Comparison of ENCODE assay signal across 17 cellular contexts in genomic region chr3:53704363-53704725, GRCh38.
"Had no signal": no experiment of that assay in that cellular context is flagged by ENCODE, and none has a peak within 500 bp of the region (broad histone marks: within the 10 kb centered on the region; RNA-seq: fewer than 3 reads in every experiment).

No MANE protein-coding gene starts in this region.

- H3K27me3 ChIP-seq: colonic mucosa, spleen, upper lobe of left lung had no signal

- H3K4me1 ChIP-seq: colonic mucosa had no signal

- DNase-seq: activated gamma-delta T cell; activated naive CD8-positive, alpha-beta T cell treated with anti-CD3 and anti-CD28 coated beads for 36 hours; activated T-cell treated with anti-CD3 and anti-CD28 coated beads, Interleukin-2, amount 50 U/mL, for 4 hours; aorta; colonic mucosa; effector memory CD8-positive, alpha-beta T cell; SK-N-SH; spleen; stimulated activated CD4-positive, alpha-beta T cell treated with anti-CD3 and anti-CD28 coated beads, Interleukin-1b, Interleukin-23, amount 100 ng/mL, for 48 hours; stimulated activated naive B cell treated with anti-CD40 and anti-IgM and Interleukin-4, amounts not matched to agents 10 μg/mL and 1 μg/mL and 100 μg/mL, for 72 hours; T-helper 1 cell had no signal

- H3K4me3 ChIP-seq: colonic mucosa, spleen, upper lobe of left lung had no signal

- FAIRE-seq: bronchial epithelial cell, keratinocyte had no signal

- H3K27me3 Mint-ChIP-seq: activated naive CD8-positive, alpha-beta T cell treated with anti-CD3 and anti-CD28 coated beads for 36 hours; stimulated activated naive B cell treated with anti-CD40 and anti-IgM and Interleukin-4, amounts not matched to agents 10 μg/mL and 1 μg/mL and 100 μg/mL, for 72 hours had no signal

- H3K36me3 Mint-ChIP-seq: activated naive CD8-positive, alpha-beta T cell treated with anti-CD3 and anti-CD28 coated beads for 36 hours; stimulated activated naive B cell treated with anti-CD40 and anti-IgM and Interleukin-4, amounts not matched to agents 10 μg/mL and 1 μg/mL and 100 μg/mL, for 72 hours had no signal

- H3K27ac ChIP-seq: colonic mucosa, epithelial cell of prostate, spleen, upper lobe of left lung, VCaP had no signal

- H3K9ac ChIP-seq: SK-N-SH had no signal

- H3K9me3 ChIP-seq: colonic mucosa, SK-N-SH, spleen, upper lobe of left lung had no signal

- H3K4me3 Mint-ChIP-seq: activated naive CD8-positive, alpha-beta T cell treated with anti-CD3 and anti-CD28 coated beads for 36 hours; activated T-cell treated with anti-CD3 and anti-CD28 coated beads, Interleukin-2, amount 50 U/mL, for 4 hours; effector memory CD8-positive, alpha-beta T cell; stimulated activated naive B cell treated with anti-CD40 and anti-IgM and Interleukin-4, amounts not matched to agents 10 μg/mL and 1 μg/mL and 100 μg/mL, for 72 hours had no signal

- H3K4me2 ChIP-seq: SK-N-SH had no signal

- H3K9me3 Mint-ChIP-seq: activated naive CD8-positive, alpha-beta T cell treated with anti-CD3 and anti-CD28 coated beads for 36 hours; activated T-cell treated with anti-CD3 and anti-CD28 coated beads, Interleukin-2, amount 50 U/mL, for 4 hours; effector memory CD8-positive, alpha-beta T cell; stimulated activated naive B cell treated with anti-CD40 and anti-IgM and Interleukin-4, amounts not matched to agents 10 μg/mL and 1 μg/mL and 100 μg/mL, for 72 hours had no signal

- H3K27ac Mint-ChIP-seq: activated naive CD8-positive, alpha-beta T cell treated with anti-CD3 and anti-CD28 coated beads for 36 hours had no signal

- H3K4me1 Mint-ChIP-seq: activated naive CD8-positive, alpha-beta T cell treated with anti-CD3 and anti-CD28 coated beads for 36 hours had no signal

- ATAC-seq: activated T-cell treated with anti-CD3 and anti-CD28 coated beads, Interleukin-2, amount 50 U/mL, for 4 hours; effector memory CD8-positive, alpha-beta T cell; sciatic nerve had no signal

- H3K36me3 ChIP-seq: colonic mucosa, spleen had no signal
